8 cellular contexts compared by ENCODE assay signal in the genomic region with DNA sequence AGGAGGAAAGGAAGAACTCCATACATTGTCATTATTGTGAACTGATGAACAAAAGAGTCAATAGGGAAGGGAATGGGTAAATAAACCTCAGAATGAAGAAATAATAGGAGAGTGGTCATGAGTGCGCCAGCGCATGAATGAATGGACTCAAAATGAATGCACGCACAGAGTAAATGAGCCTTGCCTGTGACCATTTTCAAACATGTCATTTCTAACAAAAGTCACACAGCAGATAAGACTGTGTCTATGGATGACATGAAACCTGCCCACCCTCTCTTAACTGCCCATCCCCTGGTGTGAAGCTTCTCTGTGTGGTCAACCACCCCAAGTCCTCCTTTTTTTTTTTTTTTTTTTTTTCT.
DNase-seq lines count a peak whose midpoint lies in the region; ATAC-seq, FAIRE-seq and TF ChIP-seq lines count a peak whose summit lies in the region.

No MANE protein-coding gene starts in this region.

- ATAC-seq in GM18861 (IDR thresholded peaks at IDR 0.05; ENCODE audit: unreplicated experiment) (peak; percentile 25), RWPE2 (ENCODE audit: low read depth) (no peak)

- TF ChIP-seq CTCF in HFFc6 (IDR thresholded peaks at IDR 0.05): peak; percentile 4; the same call in 1 of the 2 replicates
- peak; percentile 59 for TF ChIP-seq CTCF in RWPE2 (IDR thresholded peaks at IDR 0.05; ENCODE audit: poor library complexity, severe bottlenecking)
- TF ChIP-seq CTCF in nephron (IDR thresholded peaks at IDR 0.05; ENCODE audit: unreplicated experiment in 3 of 3): no peak

- no peak for DNase-seq in HFFc6
- no peak for DNase-seq in RWPE2 (ENCODE audit: low spot score)
- DNase-seq in NK-92 treated with Interleukin-12 subunit alpha and Interleukin-12 subunit beta, amount 100 ng/mL, for 24 hours (lab: John Stamatoyannopoulos, UW): no peak
- no peak for DNase-seq in stimulated activated naive CD4-positive, alpha-beta T cell (lab: John Stamatoyannopoulos, UW)
- DNase-seq in DMS53 treated with DMSO at 0.1 percent for 48 hours (lab: John Stamatoyannopoulos, UW; ENCODE audit: unreplicated experiment): no peak
- no peak for DNase-seq in frontal cortex (ENCODE audit: low spot score in 2 of 2)

- no peaks in the 10 kb centered on the region for H3K9me3 ChIP-seq in RWPE2 (ENCODE audit: severe bottlenecking)

- peaks cover 5% of the 10 kb centered on the region for H3K27me3 ChIP-seq in RWPE2 (ENCODE audit: insufficient read depth, poor library complexity, severe bottlenecking)

- H3K4me1 Mint-ChIP-seq in HFFc6 (ENCODE audit: low read depth) (peaks cover 5% of the 10 kb centered on the region; the same call in 1 of the 2 replicates), nephron (peaks cover 4% of the 10 kb centered on the region)

- H3K27ac ChIP-seq in RWPE2 (ENCODE audit: poor library complexity, severe bottlenecking): no peak overlapping the region

- H3K4me1 ChIP-seq in RWPE2 (ENCODE audit: insufficient read depth, poor library complexity, severe bottlenecking): no peaks in the 10 kb centered on the region

- FAIRE-seq in frontal cortex (lab: Jason Lieb, UNC): no peak

- no peaks in the 10 kb centered on the region for H3K36me3 Mint-ChIP-seq in HFFc6 (ENCODE audit: low read depth)
- H3K36me3 Mint-ChIP-seq in nephron (ENCODE audit: low read depth): no peaks in the 10 kb centered on the region

- H3K36me3 ChIP-seq in RWPE2 (ENCODE audit: low read depth): no peaks in the 10 kb centered on the region

- no peaks in the 10 kb centered on the region for H3K9me3 Mint-ChIP-seq in HFFc6
- no peaks in the 10 kb centered on the region for H3K9me3 Mint-ChIP-seq in nephron

- H3K4me3 Mint-ChIP-seq in HFFc6 (peak overlapping the region; percentile 82), nephron (peak overlapping the region; percentile 87 to 91 (median 89))

- no peak overlapping the region for H3K4me3 ChIP-seq in RWPE2 (ENCODE audit: severe bottlenecking)

- H3K27ac Mint-ChIP-seq in HFFc6 (no peak overlapping the region), nephron (peak overlapping the region; percentile 51 to 75 (median 73))

- H3K27me3 Mint-ChIP-seq in HFFc6 (ENCODE audit: insufficient read depth): peaks cover 35% of the 10 kb centered on the region
- H3K27me3 Mint-ChIP-seq in nephron (ENCODE audit: low read depth): peaks cover 42% of the 10 kb centered on the region

Comparison
In these comparisons a context has a peak if more than half of its experiments do, and no peak if none do; other contexts are left out.
1. CTCF ChIP-seq: peak in HFFc6 (single experiment) and RWPE2 (single experiment); none in nephron (0 of 3).